In genomic region chr15:40463279-40463678, GRCh38 we compare ENCODE assay signal across 9 cellular contexts.
"Had no signal": no experiment of that assay in that cellular context is flagged by ENCODE, and none has a peak within 500 bp of the region (broad histone marks: within the 10 kb centered on the region; RNA-seq: fewer than 3 reads in every experiment).

No MANE protein-coding gene starts in this region.

- H3K9me3 Mint-ChIP-seq: HFFc6 had no signal

- H3K4me3 ChIP-seq: GM23248, HAP-1 had no signal

- DNase-seq: GM23248, GOT3, H7, HFFc6, IMR-90, KBM-7 had no signal

- H3K9me3 ChIP-seq: HAP-1 had no signal

- H3K9ac ChIP-seq: GM23248 had no signal

- H3K27ac Mint-ChIP-seq: HFFc6 had no signal

- H3K27ac ChIP-seq: GM23248, HL-60 had no signal

- ATAC-seq: HCT116 had no signal

- H3K4me1 ChIP-seq: HAP-1 had no signal

- H3K4me3 Mint-ChIP-seq: HFFc6 had no signal

- H2AFZ ChIP-seq: GM23248 had no signal
